ENCODE assay signal across 28 cellular contexts in the genomic region with DNA sequence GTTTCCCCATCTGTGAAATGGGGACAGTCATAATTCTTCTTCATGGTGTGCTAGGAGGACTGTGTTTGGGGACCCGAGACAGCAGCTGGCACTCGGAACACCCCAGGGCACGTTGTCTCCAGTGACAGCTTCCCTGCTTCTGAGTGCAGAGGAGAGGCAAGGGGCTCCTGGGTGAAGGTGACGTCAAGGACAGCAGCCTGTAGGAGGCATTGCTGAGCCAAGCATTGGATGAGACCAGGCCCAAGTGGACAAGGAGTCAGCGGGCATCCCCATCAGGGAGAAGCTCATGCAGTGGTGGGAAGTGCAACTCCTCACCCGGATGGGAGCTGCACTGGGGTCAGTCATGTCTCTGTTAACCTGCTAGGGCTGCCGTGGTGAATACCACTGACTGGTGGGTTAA. TPM values are rescaled to one million over a fixed set of nuclear protein-coding genes. Genes with fewer than 3 reads are reported as not detected.
DNase-seq lines count a peak whose midpoint lies in the region; ATAC-seq and TF ChIP-seq lines count a peak whose summit lies in the region.
"Had no signal": no experiment of that assay in that cellular context is flagged by ENCODE, and none has a peak within 500 bp of the region (broad histone marks: within the 10 kb centered on the region; RNA-seq: fewer than 3 reads in every experiment).

No MANE protein-coding gene starts in this region.

- no peak overlapping the region for H3K27ac Mint-ChIP-seq in H9
- H3K27ac Mint-ChIP-seq: activated naive CD4-positive, alpha-beta T cell treated with anti-CD3 and anti-CD28 coated beads for 36 hours; activated T-helper 1 cell treated with anti-CD3 and anti-CD28 coated beads, Interleukin-12 subunit alpha, Interleukin-12 subunit beta, Interleukin-2, Interleukin-4 antibody, amounts not matched to agents 30 ng/mL and 10 ng/mL and 1 ng/mL, durations not matched to agents 14 hours and 24 hours and 36 hours; brain; progenitor cell of endocrine pancreas; T-helper 17 cell had no signal

- H4K8ac ChIP-seq in H9 (replicated peaks; ENCODE audit: insufficient read length, low read depth, low read length), result no peak overlapping the region

- no peak overlapping the region for H2AFZ ChIP-seq in H9 (ENCODE audit: low read length)
- H2AFZ ChIP-seq in osteoblast (ENCODE audit: low read length), result no peak overlapping the region

- no peak overlapping the region for H2BK120ac ChIP-seq in H9 (ENCODE audit: low read depth, low read length, poor library complexity, severe bottlenecking)

- H3K27ac ChIP-seq in H9 (ENCODE audit: insufficient read length, low read depth, low read length) (no peak overlapping the region), RWPE2 (ENCODE audit: poor library complexity, severe bottlenecking) (peak overlapping the region; percentile 96), epithelial cell of prostate (peak overlapping the region; percentile 98), osteoblast (ENCODE audit: low read depth, low read length) (peak overlapping the region; percentile 88)
- H3K27ac ChIP-seq: BLaER1, left lung, neutrophil had no signal

- H3K36me3 Mint-ChIP-seq in H9 (ENCODE audit: insufficient read depth in 1 of 3, low read depth in 3 of 3), result peaks cover 25 to 37% (median 35%) of the 10 kb centered on the region in 3 experiments

- CTCF ChIA-PET in GM10248 (lab: Yijun Ruan, JAX), result interaction anchor here (1.6 kb wide), 1 partner anchor 20 kb away, joined by 3 read pairs; no protein-coding TSS in a partner anchor

- H2BK20ac ChIP-seq in H9 (ENCODE audit: low read depth, low read length, poor library complexity, severe bottlenecking), result no peak overlapping the region

- no peak overlapping the region for H3K4me2 ChIP-seq in H9 (ENCODE audit: insufficient read depth, insufficient read length, low read length)
- H3K4me2 ChIP-seq in osteoblast (ENCODE audit: insufficient read depth, low read length), result no peak overlapping the region
- H3K4me2 ChIP-seq: BLaER1 had no signal

- POLR2A ChIA-PET in GM10248 (lab: Yijun Ruan, JAX), result no interaction called here

- no peaks in the 10 kb centered on the region for H3K79me2 ChIP-seq in H9 (ENCODE audit: insufficient read depth, low read length)
- H3K79me2 ChIP-seq in osteoblast (ENCODE audit: insufficient read depth, low read length), result peaks cover 15% of the 10 kb centered on the region

- DNase-seq in H9 (no peak), RWPE2 (ENCODE audit: low spot score) (no peak), epithelial cell of prostate (ENCODE audit: low read depth, low spot score) (no peak), osteoblast (ENCODE audit: insufficient read length, low spot score, missing footprints) (no peak), NCI-H2227 treated with DMSO at 0.1 percent for 48 hours (lab: John Stamatoyannopoulos, UW) (no peak), NCI-H2107 (lab: John Stamatoyannopoulos, UW) (no peak), GM10248 (ENCODE audit: extremely low spot score) (no peak)
- DNase-seq: activated CD4-positive, alpha-beta T cell treated with anti-CD3 and anti-CD28 coated beads, Interleukin-2, amount 50 U/mL, for 4 hours; activated naive CD4-positive, alpha-beta T cell treated with anti-CD3 and anti-CD28 coated beads for 36 hours; cerebellar nuclear complex; EL; hypothalamus; Kasumi-1; left lung; NCI-H146; NCI-H446 treated with DMSO at 0.1 percent for 48 hours; stimulated activated CD4-positive, alpha-beta T cell treated with anti-CD3 and anti-CD28 coated beads, Interleukin-4, amount 100 ng/mL, for 24 hours; T-helper 17 cell; trophoblast cell had no signal

- no peak overlapping the region for H4K91ac ChIP-seq in H9 (ENCODE audit: insufficient read length, low read depth, low read length)

- H2BK12ac ChIP-seq in H9 (ENCODE audit: insufficient read length, low read depth, low read length), result no peak overlapping the region

- no peak overlapping the region for H2BK15ac ChIP-seq in H9 (ENCODE audit: low read depth, low read length)

- no peak overlapping the region for H2BK5ac ChIP-seq in H9 (ENCODE audit: insufficient read length, low read length)

- no peaks in the 10 kb centered on the region for H3K79me1 ChIP-seq in H9 (ENCODE audit: insufficient read depth, low read depth, low read length, poor library complexity, severe bottlenecking)

- H3K9me3 ChIP-seq in H9 (ENCODE audit: control insufficient read depth, low read depth, low read length) (no peaks in the 10 kb centered on the region), RWPE2 (ENCODE audit: severe bottlenecking) (no peaks in the 10 kb centered on the region), osteoblast (ENCODE audit: low read depth, low read length) (no peaks in the 10 kb centered on the region)
- H3K9me3 ChIP-seq: BLaER1, HAP-1, left lung, neutrophil had no signal

- TF ChIP-seq CTCF in H9 (conservative IDR thresholded peaks at IDR 0.05), result peak; percentile 17; the same call in 2 of the 3 replicates
- no peak for TF ChIP-seq CTCF in RWPE2 (IDR thresholded peaks at IDR 0.05; ENCODE audit: poor library complexity, severe bottlenecking)
- TF ChIP-seq CTCF in osteoblast (IDR thresholded peaks at IDR 0.05; ENCODE audit: extremely low read depth, low read depth, low read length), result no peak
- no peak for TF ChIP-seq CTCF in GM10248 (IDR thresholded peaks at IDR 0.05; ENCODE audit: control extremely low read depth, extremely low read depth, low read depth, missing control alignments)

- H3K4ac ChIP-seq in H9 (ENCODE audit: low read depth, low read length), result no peak overlapping the region

- H3K4me3 ChIP-seq in RWPE2 (ENCODE audit: severe bottlenecking), result no peak overlapping the region
- H3K4me3 ChIP-seq in osteoblast (ENCODE audit: insufficient read depth, low read length), result no peak overlapping the region
- H3K4me3 ChIP-seq: BLaER1, GM12878, HAP-1, left lung had no signal

- H3K23ac ChIP-seq in H9 (ENCODE audit: insufficient read length, low read depth, low read length), result no peak overlapping the region

- no peak for ATAC-seq in RWPE2 (ENCODE audit: low read depth)
- ATAC-seq in HG02571 (IDR thresholded peaks at IDR 0.05; ENCODE audit: unreplicated experiment), result no peak
- ATAC-seq: GM12878, left lung, sciatic nerve, T-helper 17 cell had no signal

- no peak overlapping the region for H3K9ac ChIP-seq in H9 (ENCODE audit: extremely low read depth, insufficient read length, low read length)
- H3K9ac ChIP-seq: BLaER1 had no signal

- H3K27me3 Mint-ChIP-seq in H9 (ENCODE audit: low read depth), result no peaks in the 10 kb centered on the region; the same call in 1 of the 2 replicates
- H3K27me3 Mint-ChIP-seq: brain, progenitor cell of endocrine pancreas, T-helper 17 cell had no signal

- no peak overlapping the region for H3K56ac ChIP-seq in H9 (ENCODE audit: insufficient read length, low read depth, low read length)

- no peak overlapping the region for H3K4me3 Mint-ChIP-seq in H9
- H3K4me3 Mint-ChIP-seq: activated naive CD4-positive, alpha-beta T cell treated with anti-CD3 and anti-CD28 coated beads for 36 hours; activated T-helper 1 cell treated with anti-CD3 and anti-CD28 coated beads, Interleukin-12 subunit alpha, Interleukin-12 subunit beta, Interleukin-2, Interleukin-4 antibody, amounts not matched to agents 30 ng/mL and 10 ng/mL and 1 ng/mL, durations not matched to agents 14 hours and 24 hours and 36 hours; brain; T-helper 17 cell had no signal

- H3K23me2 ChIP-seq in H9 (ENCODE audit: insufficient read length, low read depth, low read length, poor library complexity, severe bottlenecking), result no peaks in the 10 kb centered on the region

- no peak overlapping the region for H3K18ac ChIP-seq in H9 (ENCODE audit: insufficient read length, low read depth, low read length)

- H3K9me3 Mint-ChIP-seq in H9, result no peaks in the 10 kb centered on the region
- H3K9me3 Mint-ChIP-seq: activated T-helper 1 cell treated with anti-CD3 and anti-CD28 coated beads, Interleukin-12 subunit alpha, Interleukin-12 subunit beta, Interleukin-2, Interleukin-4 antibody, amounts not matched to agents 30 ng/mL and 10 ng/mL and 1 ng/mL, durations not matched to agents 14 hours and 24 hours and 36 hours had no signal

- peaks cover 26 to 27% of the 10 kb centered on the region in 2 experiments for H3K4me1 Mint-ChIP-seq in H9

- H3K36me3 ChIP-seq in RWPE2 (ENCODE audit: low read depth) (peaks cover 59% of the 10 kb centered on the region), osteoblast (ENCODE audit: insufficient read depth, low read length) (peaks cover 64% of the 10 kb centered on the region)
- H3K36me3 ChIP-seq: HAP-1, neutrophil had no signal

- H4K20me1 ChIP-seq in H9 (ENCODE audit: control insufficient read depth, insufficient read depth, insufficient read length), result no peaks in the 10 kb centered on the region
- peaks cover 3% of the 10 kb centered on the region for H4K20me1 ChIP-seq in osteoblast (ENCODE audit: insufficient read depth, low read length)
- H4K20me1 ChIP-seq: BLaER1 had no signal

- WGBS in H9 (ENCODE audit: extremely low coverage, insufficient read length, low lambda C conversion rate), result no CpG with 5 or more reads among the region's 7 CpGs

- H3K14ac ChIP-seq in H9 (ENCODE audit: insufficient read depth, low read length), result no peak overlapping the region

- H3T11ph ChIP-seq in H9 (ENCODE audit: low read length), result no peak overlapping the region

- H3K27me3 ChIP-seq in H9 (ENCODE audit: insufficient read depth, low read length), result no peaks in the 10 kb centered on the region
- no peaks in the 10 kb centered on the region for H3K27me3 ChIP-seq in RWPE2 (ENCODE audit: insufficient read depth, poor library complexity, severe bottlenecking)
- no peaks in the 10 kb centered on the region for H3K27me3 ChIP-seq in osteoblast (ENCODE audit: insufficient read depth, low read length)
- H3K27me3 ChIP-seq: BLaER1, left lung, neutrophil had no signal

- H2AK5ac ChIP-seq in H9 (ENCODE audit: insufficient read length, low read length), result no peak overlapping the region

- no peak overlapping the region for H4K5ac ChIP-seq in H9 (ENCODE audit: insufficient read length, low read depth, low read length)

- no peaks in the 10 kb centered on the region for H3K4me1 ChIP-seq in H9 (ENCODE audit: insufficient read depth, low read length)
- H3K4me1 ChIP-seq in RWPE2 (ENCODE audit: insufficient read depth, poor library complexity, severe bottlenecking), result peaks cover 51% of the 10 kb centered on the region
- H3K4me1 ChIP-seq in osteoblast (ENCODE audit: insufficient read depth, low read length), result peaks cover 39% of the 10 kb centered on the region
- H3K4me1 ChIP-seq: BLaER1, HAP-1, left lung had no signal

RNA-seq across cellular contexts. Expression of gene EVC, which starts 46.1 kb away (rescaled TPM):
- total RNA-seq in H9 (2021), result 9.7 and 10.1 TPM in 2 replicates
- 67.8 and 69.1 TPM in 2 replicates for total RNA-seq in osteoblast

RNA-seq across cellular contexts. Expression of gene EVC2, which starts 48.7 kb away (rescaled TPM):
- total RNA-seq in H9 (2021) (7.1 and 7.8 TPM in 2 replicates), osteoblast (17.4 and 19.2 TPM in 2 replicates)
- total RNA-seq: activated naive CD4-positive, alpha-beta T cell treated with anti-CD3 and anti-CD28 coated beads for 36 hours had no signal
